Comparison of ENCODE assay signal across 8 cellular contexts in the genomic region with DNA sequence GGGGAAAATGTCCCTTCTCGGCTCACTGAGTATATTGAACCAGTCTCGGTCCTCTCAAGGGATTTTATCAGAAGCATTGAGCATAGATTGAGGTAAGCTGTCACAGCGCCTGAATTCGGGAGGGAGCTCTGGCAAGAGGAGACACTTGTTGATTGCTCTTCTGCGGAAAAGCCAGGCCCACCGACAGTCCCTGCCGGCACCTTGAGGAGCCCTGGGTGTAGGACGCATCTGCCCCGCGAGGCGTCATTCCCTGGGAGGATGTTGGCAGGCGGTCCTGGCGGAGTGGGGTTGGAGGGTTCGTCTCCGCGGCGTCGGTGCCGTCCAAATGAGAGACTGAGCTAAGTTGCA. TPM values are rescaled to one million over a fixed set of nuclear protein-coding genes. Genes with fewer than 3 reads are reported as not detected.
DNase-seq lines count a peak whose midpoint lies in the region; ATAC-seq, FAIRE-seq and TF ChIP-seq lines count a peak whose summit lies in the region.

No MANE protein-coding gene starts in this region.

- H3K27me3 Mint-ChIP-seq in CD8-positive, alpha-beta T cell (ENCODE audit: low read depth), result no peaks in the 10 kb centered on the region
- H3K27me3 Mint-ChIP-seq in WTC11 (ENCODE audit: low read depth), result no peaks in the 10 kb centered on the region

- no peaks in the 10 kb centered on the region for H3K36me3 ChIP-seq in CD8-positive, alpha-beta T cell (ENCODE audit: insufficient read depth, low read length)

- H3K4me3 ChIP-seq in CD8-positive, alpha-beta T cell (ENCODE audit: low read depth, low read length), result peak overlapping the region; percentile 79
- H3K4me3 ChIP-seq in choroid plexus epithelial cell (ENCODE audit: low read depth, low read length), result peak overlapping the region; percentile 91

- no peaks in the 10 kb centered on the region for H3K27me3 ChIP-seq in CD8-positive, alpha-beta T cell (ENCODE audit: insufficient read depth, low read length)

- ATAC-seq in CD8-positive, alpha-beta T cell, result no peak
- ATAC-seq in WTC11, result no peak
- no peak for ATAC-seq in GM18505 (IDR thresholded peaks at IDR 0.05; ENCODE audit: unreplicated experiment)
- ATAC-seq in GM19455 (IDR thresholded peaks at IDR 0.05; ENCODE audit: unreplicated experiment), result no peak

- H3K4me1 Mint-ChIP-seq in CD8-positive, alpha-beta T cell (ENCODE audit: low read depth), result peaks cover 52% of the 10 kb centered on the region
- peaks cover 16% of the 10 kb centered on the region for H3K4me1 Mint-ChIP-seq in WTC11

- H3K9me3 Mint-ChIP-seq in CD8-positive, alpha-beta T cell, result no peaks in the 10 kb centered on the region
- no peaks in the 10 kb centered on the region for H3K9me3 Mint-ChIP-seq in WTC11

- peak overlapping the region; percentile 55 for H3K27ac ChIP-seq in CD8-positive, alpha-beta T cell (ENCODE audit: low read depth, low read length)

- no peaks in the 10 kb centered on the region for H3K9me3 ChIP-seq in CD8-positive, alpha-beta T cell (ENCODE audit: low read length)

- no peak for FAIRE-seq in HTR-8/SVneo (lab: Jason Lieb, UNC)

- H3K4me1 ChIP-seq in CD8-positive, alpha-beta T cell (ENCODE audit: insufficient read depth, low read length), result peaks cover 27% of the 10 kb centered on the region

- peak overlapping the region; percentile 98 for H3K27ac Mint-ChIP-seq in CD8-positive, alpha-beta T cell
- no peak overlapping the region for H3K27ac Mint-ChIP-seq in WTC11

- POLR2A ChIA-PET in CD8-positive, alpha-beta T cell (lab: Charles Lee), result interaction anchor here (0.7 to 1.0 kb wide), 2 partner anchors 82 to 178 kb away, joined by 4 read pairs; no protein-coding TSS in a partner anchor
- POLR2A ChIA-PET in WTC11 (lab: Charles Lee), result interaction anchor here (1.3 kb wide), 1 partner anchor 71 kb away, joined by 3 read pairs; a partner anchor contains a TSS

- TF ChIP-seq POLR2A in GM18505 (IDR thresholded peaks at IDR 0.05; ENCODE audit: borderline replicate concordance, extremely low read depth, insufficient read depth, insufficient read length), result no peak

- TF ChIP-seq CTCF in CD8-positive, alpha-beta T cell (IDR thresholded peaks at IDR 0.05), result no peak
- TF ChIP-seq CTCF in WTC11 (IDR thresholded peaks at IDR 0.05) (no peak), choroid plexus epithelial cell (conservative IDR thresholded peaks at IDR 0.05; ENCODE audit: low read depth, low read length) (no peak)

- H3K36me3 Mint-ChIP-seq in CD8-positive, alpha-beta T cell, result peaks cover 18% of the 10 kb centered on the region
- H3K36me3 Mint-ChIP-seq in WTC11, result no peaks in the 10 kb centered on the region

- intact Hi-C loops in CD8-positive, alpha-beta T cell (cut with DNase I, micrococcal nuclease), result loop anchor here (5.0 kb wide), 3 partner anchors 271 to 394 kb away; a partner anchor contains a TSS

- peak overlapping the region; percentile 100 for H3K4me3 Mint-ChIP-seq in CD8-positive, alpha-beta T cell
- peak overlapping the region; percentile 100 for H3K4me3 Mint-ChIP-seq in WTC11

- CTCF ChIA-PET in CD8-positive, alpha-beta T cell (lab: Charles Lee), result interaction anchor here (1.0 to 1.4 kb wide), 3 partner anchors 71 to 803 kb away, joined by 3 to 7 read pairs (median 3); a partner anchor contains a TSS
- CTCF ChIA-PET in WTC11 (lab: Charles Lee), result interaction anchor here (0.8 to 1.9 kb wide), 3 partner anchors 70 to 419 kb away, joined by 3 to 10 read pairs (median 3); a partner anchor contains a TSS

- peak in 6 of 7 experiments; percentile 4 to 53 (median 35) for DNase-seq in CD8-positive, alpha-beta T cell
- DNase-seq in HTR-8/SVneo (ENCODE audit: insufficient read length, low spot score), result peak; percentile 32
- no peak for DNase-seq in WTC11 (ENCODE audit: low spot score)
- DNase-seq in choroid plexus epithelial cell (ENCODE audit: low read depth), result peak; percentile 39
- DNase-seq in kidney glomerular epithelial cell (lab: John Stamatoyannopoulos, UW), result peak; percentile 22
- DNase-seq in stimulated activated CD4-positive, alpha-beta T cell treated with anti-CD3 and anti-CD28 coated beads, Interleukin-12 subunit alpha, Interleukin-12 subunit beta, amount 100 ng/mL, for 4 hours, result peak; percentile 25

TF ChIP-seq in WTC11, 78 proteins besides CTCF, POLR2A, EP300 and RAD21:
- TF ChIP-seq, protein P1, sequence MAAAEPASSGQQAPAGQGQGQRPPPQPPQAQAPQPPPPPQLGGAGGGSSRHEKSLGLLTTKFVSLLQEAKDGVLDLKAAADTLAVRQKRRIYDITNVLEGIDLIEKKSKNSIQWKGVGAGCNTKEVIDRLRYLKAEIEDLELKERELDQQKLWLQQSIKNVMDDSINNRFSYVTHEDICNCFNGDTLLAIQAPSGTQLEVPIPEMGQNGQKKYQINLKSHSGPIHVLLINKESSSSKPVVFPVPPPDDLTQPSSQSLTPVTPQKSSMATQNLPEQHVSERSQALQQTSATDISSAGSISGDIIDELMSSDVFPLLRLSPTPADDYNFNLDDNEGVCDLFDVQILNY (CRISPR knock-in tag; IDR thresholded peaks at IDR 0.05), result 0 out of 2 replicates have a peak, but pooled peaks have one; percentile 5
- TF ChIP-seq, protein P2, sequence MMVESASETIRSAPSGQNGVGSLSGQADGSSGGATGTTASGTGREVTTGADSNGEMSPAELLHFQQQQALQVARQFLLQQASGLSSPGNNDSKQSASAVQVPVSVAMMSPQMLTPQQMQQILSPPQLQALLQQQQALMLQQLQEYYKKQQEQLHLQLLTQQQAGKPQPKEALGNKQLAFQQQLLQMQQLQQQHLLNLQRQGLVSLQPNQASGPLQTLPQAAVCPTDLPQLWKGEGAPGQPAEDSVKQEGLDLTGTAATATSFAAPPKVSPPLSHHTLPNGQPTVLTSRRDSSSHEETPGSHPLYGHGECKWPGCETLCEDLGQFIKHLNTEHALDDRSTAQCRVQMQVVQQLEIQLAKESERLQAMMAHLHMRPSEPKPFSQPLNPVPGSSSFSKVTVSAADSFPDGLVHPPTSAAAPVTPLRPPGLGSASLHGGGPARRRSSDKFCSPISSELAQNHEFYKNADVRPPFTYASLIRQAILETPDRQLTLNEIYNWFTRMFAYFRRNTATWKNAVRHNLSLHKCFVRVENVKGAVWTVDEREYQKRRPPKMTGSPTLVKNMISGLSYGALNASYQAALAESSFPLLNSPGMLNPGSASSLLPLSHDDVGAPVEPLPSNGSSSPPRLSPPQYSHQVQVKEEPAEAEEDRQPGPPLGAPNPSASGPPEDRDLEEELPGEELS (CRISPR knock-in tag; IDR thresholded peaks at IDR 0.05), result no peak

RNA-seq across cellular contexts. Expression of a gene that starts 0.8 kb away (rescaled TPM):
- 10 to 100 TPM; 63.7 to 67.8 TPM for total RNA-seq in CD8-positive, alpha-beta T cell
- 44.5 to 54.4 TPM (median 48.1 TPM) in 3 replicates for total RNA-seq in WTC11 (2021)

RNA-seq across cellular contexts. Expression of a gene that starts 4.4 kb away (rescaled TPM):
- 1 to 10 TPM; 2.7 TPM for total RNA-seq in CD8-positive, alpha-beta T cell
- 7.7 to 8.7 TPM (median 8.2 TPM) in 3 replicates for total RNA-seq in WTC11 (2021)
